In the genomic region with DNA sequence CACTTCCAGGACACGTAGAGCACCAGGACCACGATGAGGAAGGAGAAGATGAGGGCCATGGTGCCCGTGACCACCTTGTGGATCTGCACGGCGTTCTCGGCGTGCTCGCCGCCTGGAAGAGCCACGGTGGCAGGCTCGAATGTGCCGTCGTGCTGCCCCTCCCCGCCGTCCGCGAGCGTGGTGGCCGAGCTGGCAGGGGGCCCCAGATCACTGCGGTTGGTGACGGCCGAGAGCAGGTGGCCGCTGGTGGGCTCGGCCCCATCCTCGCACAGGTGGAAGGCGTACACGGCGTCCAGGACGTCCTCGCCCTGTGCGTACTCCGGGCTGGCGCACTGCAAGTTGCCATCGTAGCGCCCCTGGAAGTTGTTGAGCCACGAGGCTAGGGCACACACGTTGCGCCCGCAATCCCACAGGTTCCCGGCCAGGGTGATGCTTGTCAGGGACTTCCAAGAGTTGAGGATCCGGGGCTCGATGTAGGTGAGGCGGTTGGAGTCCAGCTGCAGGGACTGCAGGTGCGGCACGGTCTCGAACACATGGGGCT, we compare ENCODE assay signal across 21 cellular contexts. TPM values are rescaled to one million over a fixed set of nuclear protein-coding genes. Genes with fewer than 3 reads are reported as not detected.
DNase-seq lines count a peak whose midpoint lies in the region; ATAC-seq and TF ChIP-seq lines count a peak whose summit lies in the region.
"Had no signal": no experiment of that assay in that cellular context is flagged by ENCODE, and none has a peak within 500 bp of the region (broad histone marks: within the 10 kb centered on the region; RNA-seq: fewer than 3 reads in every experiment).

No MANE protein-coding gene starts in this region.

- TF ChIP-seq POLR2A in testis (IDR thresholded peaks at IDR 0.05): no peak

- peak overlapping the region; percentile 83 for H3K4me3 Mint-ChIP-seq in endothelial cell (ENCODE audit: unreplicated experiment)
- H3K4me3 Mint-ChIP-seq: activated T-cell treated with anti-CD3 and anti-CD28 coated beads, Interleukin-2, amount 50 U/mL, for 24 hours had no signal

- H3K36me3 ChIP-seq in muscle layer of duodenum (ENCODE audit: control insufficient read depth in 1 of 2, insufficient read depth in 2 of 2, low read length in 2 of 2) (no peaks in the 10 kb centered on the region), testis (ENCODE audit: low read depth, missing control alignments) (no peaks in the 10 kb centered on the region)
- H3K36me3 ChIP-seq: thoracic aorta had no signal

- H3K9me3 Mint-ChIP-seq in endothelial cell (ENCODE audit: unreplicated experiment): no peaks in the 10 kb centered on the region

- WGBS in testis, 2 donors: 7 to 9% methylated on average over 17 to 34 of the region's 46 CpGs

- H3K27me3 Mint-ChIP-seq in endothelial cell (ENCODE audit: unreplicated experiment): peaks cover 26% of the 10 kb centered on the region

- H3K27me3 ChIP-seq in muscle layer of duodenum (ENCODE audit: low read depth, low read length) (peaks cover 14% of the 10 kb centered on the region), testis (no peaks in the 10 kb centered on the region)

- H3K9me3 ChIP-seq in muscle layer of duodenum (ENCODE audit: control insufficient read depth in 1 of 2, low read length in 2 of 2) (no peaks in the 10 kb centered on the region), testis (no peaks in the 10 kb centered on the region)
- H3K9me3 ChIP-seq: thoracic aorta had no signal

- H3K4me3 ChIP-seq in muscle layer of duodenum (ENCODE audit: low read depth in 1 of 2, low read length in 2 of 2): peak overlapping the region; percentile 34 to 80
- H3K4me3 ChIP-seq in testis: peak overlapping the region; percentile 15 to 20
- H3K4me3 ChIP-seq: thoracic aorta had no signal

- DNase-seq in NCI-H82 (lab: John Stamatoyannopoulos, UW) (peak; percentile 53), NCI-H82 treated with DMSO at 0.1 percent for 48 hours (lab: John Stamatoyannopoulos, UW; ENCODE audit: unreplicated experiment) (no peak), endothelial cell (ENCODE audit: low spot score) (peak; percentile 22), testis (no peak), occipital lobe (lab: John Stamatoyannopoulos, UW) (no peak)
- DNase-seq: activated CD4-positive, alpha-beta T cell treated with anti-CD3 and anti-CD28 coated beads for 4 hours; activated T-cell treated with anti-CD3 and anti-CD28 coated beads, Interleukin-2, amount 50 U/mL, for 24 hours; dermis blood vessel endothelial cell; NCI-H1048; NCI-H2171; SHP77 treated with DMSO at 0.1 percent for 48 hours; T-helper 9 cell had no signal

- intact Hi-C loops in testis (cut with DNase I; ENCODE audit: low total_unique reads): no loop called here

- H3K27ac ChIP-seq in muscle layer of duodenum (ENCODE audit: low read length) (no peak overlapping the region), testis (no peak overlapping the region)
- H3K27ac ChIP-seq: 22Rv1, thoracic aorta had no signal

- H3K4me1 ChIP-seq in muscle layer of duodenum (ENCODE audit: control insufficient read depth in 1 of 2, insufficient read depth in 2 of 2, low read length in 2 of 2): peaks cover 0 to 31% of the 10 kb centered on the region in 2 donors
- H3K4me1 ChIP-seq in testis: peaks cover 3% of the 10 kb centered on the region

- no peak for ATAC-seq in HG02763 (IDR thresholded peaks at IDR 0.05; ENCODE audit: unreplicated experiment)
- ATAC-seq in GM18861 (IDR thresholded peaks at IDR 0.05; ENCODE audit: unreplicated experiment): no peak

- no peak overlapping the region for H3K27ac Mint-ChIP-seq in endothelial cell (ENCODE audit: unreplicated experiment)
- H3K27ac Mint-ChIP-seq: activated T-cell treated with anti-CD3 and anti-CD28 coated beads, Interleukin-2, amount 50 U/mL, for 24 hours; CD14-positive monocyte had no signal

- H3K36me3 Mint-ChIP-seq in endothelial cell (ENCODE audit: low read depth, unreplicated experiment): no peaks in the 10 kb centered on the region
- H3K36me3 Mint-ChIP-seq: IgD-negative memory B cell had no signal

- TF ChIP-seq CTCF in endothelial cell (IDR thresholded peaks at IDR 0.05; ENCODE audit: unreplicated experiment) (no peak), testis (IDR thresholded peaks at IDR 0.05) (no peak)

- peaks cover 11% of the 10 kb centered on the region for H3K4me1 Mint-ChIP-seq in endothelial cell (ENCODE audit: unreplicated experiment)
- H3K4me1 Mint-ChIP-seq: CD14-positive monocyte, IgD-negative memory B cell had no signal

RNA-seq across cellular contexts. Expression of a gene that starts 2.0 kb away (rescaled TPM):
- total RNA-seq in endothelial cell (ENCODE audit: unreplicated experiment) (not detected), testis (1 to 10 TPM in 1 of 2 donors, under 1 TPM in 1; 0.68 to 1.2 TPM), occipital lobe (11.9 TPM)
- polyA plus RNA-seq in testis (ENCODE audit: insufficient read depth, low read depth, low replicate concordance): 1.1 TPM
- total RNA-seq: dermis blood vessel endothelial cell, lung microvascular endothelial cell, osteocyte, thoracic aorta had no signal
- polyA plus RNA-seq: CD14-positive monocyte, IgD-negative memory B cell had no signal

Comparison
In these comparisons a context has a peak if more than half of its experiments do, and no peak if none do; other contexts are left out.
1. DNase-seq: peak in NCI-H82 (single experiment) and endothelial cell (single experiment); none in NCI-H82 treated with DMSO at 0.1 percent for 48 hours (single experiment), testis (single experiment) and occipital lobe (single experiment).